Comparison of ENCODE assay signal across 12 cellular contexts in genomic region chr3:121855555-121855954, GRCh38. TPM values are rescaled to one million over a fixed set of nuclear protein-coding genes. Genes with fewer than 3 reads are reported as not detected.
DNase-seq lines count a peak whose midpoint lies in the region; ATAC-seq and TF ChIP-seq lines count a peak whose summit lies in the region.
"Had no signal": no experiment of that assay in that cellular context is flagged by ENCODE, and none has a peak within 500 bp of the region (broad histone marks: within the 10 kb centered on the region; RNA-seq: fewer than 3 reads in every experiment).

No MANE protein-coding gene starts in this region.

- H3K36me3 Mint-ChIP-seq in activated CD8-positive, alpha-beta T cell treated with anti-CD3 and anti-CD28 coated beads for 36 hours (ENCODE audit: low read depth) = peaks cover 27% of the 10 kb centered on the region
- peaks cover 23% of the 10 kb centered on the region for H3K36me3 Mint-ChIP-seq in activated CD8-positive, alpha-beta T cell treated with anti-CD3 and anti-CD28 coated beads, Interleukin-2, amount 10 ng/mL, durations not matched to agents 7 days and 5 days (ENCODE audit: low read depth)
- peaks cover 11% of the 10 kb centered on the region for H3K36me3 Mint-ChIP-seq in stimulated activated effector memory CD8-positive, alpha-beta T cell treated with anti-CD3 and anti-CD28 coated beads, Interleukin-12 subunit alpha, Interleukin-12 subunit beta, amount 100 ng/mL, for 72 hours

- H2AFZ ChIP-seq in smooth muscle cell (ENCODE audit: low read depth) = no peak overlapping the region

- no peaks in the 10 kb centered on the region for H3K4me1 ChIP-seq in smooth muscle cell (ENCODE audit: low read depth)

- TF ChIP-seq CTCF in activated CD8-positive, alpha-beta T cell treated with anti-CD3 and anti-CD28 coated beads for 36 hours (IDR thresholded peaks at IDR 0.05) = no peak
- TF ChIP-seq CTCF in smooth muscle cell (IDR thresholded peaks at IDR 0.05; ENCODE audit: borderline replicate concordance, insufficient read depth, poor library complexity, severe bottlenecking) = peak; percentile 27

- no peak overlapping the region for H3K4me3 ChIP-seq in smooth muscle cell

- H3K27ac ChIP-seq in smooth muscle cell (ENCODE audit: low read depth) = no peak overlapping the region

- no peaks in the 10 kb centered on the region for H3F3A ChIP-seq in smooth muscle cell (ENCODE audit: low read depth)

- H3K9me3 ChIP-seq in smooth muscle cell (replicated peaks; ENCODE audit: low read depth) = no peaks in the 10 kb centered on the region

- no peaks in the 10 kb centered on the region for H3K36me3 ChIP-seq in smooth muscle cell (ENCODE audit: low read depth)

- H3K9me3 Mint-ChIP-seq in activated CD8-positive, alpha-beta T cell treated with anti-CD3 and anti-CD28 coated beads for 36 hours = peaks cover 2% of the 10 kb centered on the region
- H3K9me3 Mint-ChIP-seq in activated CD8-positive, alpha-beta T cell treated with anti-CD3 and anti-CD28 coated beads, Interleukin-2, amount 10 ng/mL, durations not matched to agents 7 days and 5 days (ENCODE audit: insufficient read depth) = no peaks in the 10 kb centered on the region
- H3K9me3 Mint-ChIP-seq in stimulated activated effector memory CD8-positive, alpha-beta T cell treated with anti-CD3 and anti-CD28 coated beads, Interleukin-12 subunit alpha, Interleukin-12 subunit beta, amount 100 ng/mL, for 72 hours = no peaks in the 10 kb centered on the region

- 23% methylated on average over 5 of the region's 5 CpGs for whole genome bisulfite sequencing in smooth muscle cell (ENCODE audit: low lambda C conversion rate)

- H3K27me3 Mint-ChIP-seq in activated CD8-positive, alpha-beta T cell treated with anti-CD3 and anti-CD28 coated beads for 36 hours = no peaks in the 10 kb centered on the region
- H3K27me3 Mint-ChIP-seq in activated CD8-positive, alpha-beta T cell treated with anti-CD3 and anti-CD28 coated beads, Interleukin-2, amount 10 ng/mL, durations not matched to agents 7 days and 5 days (ENCODE audit: low read depth) = no peaks in the 10 kb centered on the region
- H3K27me3 Mint-ChIP-seq: activated CD8-positive, alpha-beta memory T cell treated with anti-CD3 and anti-CD28 coated beads, Interleukin-2, amount 10 ng/mL, durations not matched to agents 7 days and 5 days; CD4-positive, CD25-positive, alpha-beta regulatory T cell had no signal

- no peaks in the 10 kb centered on the region for H3K27me3 ChIP-seq in smooth muscle cell (ENCODE audit: low read depth)

- CTCF ChIA-PET in activated CD8-positive, alpha-beta T cell treated with anti-CD3 and anti-CD28 coated beads for 36 hours (lab: Charles Lee) = no interaction called here
- CTCF ChIA-PET in activated CD8-positive, alpha-beta T cell treated with anti-CD3 and anti-CD28 coated beads, Interleukin-2, amount 10 ng/mL, durations not matched to agents 7 days and 5 days (lab: Charles Lee) = no interaction called here

- no peaks in the 10 kb centered on the region for H4K20me1 ChIP-seq in smooth muscle cell (ENCODE audit: low read depth)

- no peak overlapping the region for H3K4me2 ChIP-seq in smooth muscle cell

- no peak overlapping the region for H3K4me3 Mint-ChIP-seq in activated CD8-positive, alpha-beta T cell treated with anti-CD3 and anti-CD28 coated beads for 36 hours
- no peak overlapping the region for H3K4me3 Mint-ChIP-seq in activated CD8-positive, alpha-beta T cell treated with anti-CD3 and anti-CD28 coated beads, Interleukin-2, amount 10 ng/mL, durations not matched to agents 7 days and 5 days
- no peak overlapping the region for H3K4me3 Mint-ChIP-seq in stimulated activated effector memory CD8-positive, alpha-beta T cell treated with anti-CD3 and anti-CD28 coated beads, Interleukin-12 subunit alpha, Interleukin-12 subunit beta, amount 100 ng/mL, for 72 hours
- H3K4me3 Mint-ChIP-seq: activated CD8-positive, alpha-beta memory T cell treated with anti-CD3 and anti-CD28 coated beads, Interleukin-2, amount 10 ng/mL, durations not matched to agents 7 days and 5 days; CD4-positive, CD25-positive, alpha-beta regulatory T cell had no signal

- H3K27ac Mint-ChIP-seq in activated CD8-positive, alpha-beta T cell treated with anti-CD3 and anti-CD28 coated beads for 36 hours = no peak overlapping the region
- no peak overlapping the region for H3K27ac Mint-ChIP-seq in activated CD8-positive, alpha-beta T cell treated with anti-CD3 and anti-CD28 coated beads, Interleukin-2, amount 10 ng/mL, durations not matched to agents 7 days and 5 days
- H3K27ac Mint-ChIP-seq in stimulated activated effector memory CD8-positive, alpha-beta T cell treated with anti-CD3 and anti-CD28 coated beads, Interleukin-12 subunit alpha, Interleukin-12 subunit beta, amount 100 ng/mL, for 72 hours = no peak overlapping the region
- H3K27ac Mint-ChIP-seq: activated CD8-positive, alpha-beta memory T cell treated with anti-CD3 and anti-CD28 coated beads, Interleukin-2, amount 10 ng/mL, durations not matched to agents 7 days and 5 days; CD4-positive, CD25-positive, alpha-beta regulatory T cell had no signal

- no peak for ATAC-seq in activated CD8-positive, alpha-beta T cell treated with anti-CD3 and anti-CD28 coated beads for 36 hours
- ATAC-seq in activated CD8-positive, alpha-beta T cell treated with anti-CD3 and anti-CD28 coated beads, Interleukin-2, amount 10 ng/mL, durations not matched to agents 7 days and 5 days = no peak
- ATAC-seq in HG02870 (IDR thresholded peaks at IDR 0.05; ENCODE audit: unreplicated experiment) (no peak), HG02610 (IDR thresholded peaks at IDR 0.05; ENCODE audit: unreplicated experiment) (no peak)
- ATAC-seq in stimulated activated effector memory CD8-positive, alpha-beta T cell treated with anti-CD3 and anti-CD28 coated beads, Interleukin-12 subunit alpha, Interleukin-12 subunit beta, amount 100 ng/mL, for 72 hours = no peak
- ATAC-seq: activated CD8-positive, alpha-beta memory T cell treated with anti-CD3 and anti-CD28 coated beads, Interleukin-2, amount 10 ng/mL, durations not matched to agents 7 days and 5 days had no signal

- intact Hi-C loops in activated CD8-positive, alpha-beta T cell treated with anti-CD3 and anti-CD28 coated beads for 36 hours (cut with micrococcal nuclease) = no loop called here

- H3K9ac ChIP-seq in smooth muscle cell (ENCODE audit: low read depth) = no peak overlapping the region

- H3K79me2 ChIP-seq in smooth muscle cell (ENCODE audit: low read depth) = no peaks in the 10 kb centered on the region

- no peaks in the 10 kb centered on the region for H3K4me1 Mint-ChIP-seq in activated CD8-positive, alpha-beta T cell treated with anti-CD3 and anti-CD28 coated beads for 36 hours (ENCODE audit: low read depth)
- no peaks in the 10 kb centered on the region for H3K4me1 Mint-ChIP-seq in activated CD8-positive, alpha-beta T cell treated with anti-CD3 and anti-CD28 coated beads, Interleukin-2, amount 10 ng/mL, durations not matched to agents 7 days and 5 days (ENCODE audit: low read depth)
- no peaks in the 10 kb centered on the region for H3K4me1 Mint-ChIP-seq in stimulated activated effector memory CD8-positive, alpha-beta T cell treated with anti-CD3 and anti-CD28 coated beads, Interleukin-12 subunit alpha, Interleukin-12 subunit beta, amount 100 ng/mL, for 72 hours
- H3K4me1 Mint-ChIP-seq: activated CD8-positive, alpha-beta memory T cell treated with anti-CD3 and anti-CD28 coated beads, Interleukin-2, amount 10 ng/mL, durations not matched to agents 7 days and 5 days; CD4-positive, CD25-positive, alpha-beta regulatory T cell had no signal

- POLR2A ChIA-PET in activated CD8-positive, alpha-beta T cell treated with anti-CD3 and anti-CD28 coated beads for 36 hours (lab: Charles Lee) = no interaction called here
- POLR2A ChIA-PET in activated CD8-positive, alpha-beta T cell treated with anti-CD3 and anti-CD28 coated beads, Interleukin-2, amount 10 ng/mL, durations not matched to agents 7 days and 5 days (lab: Charles Lee) = no interaction called here

- peak; percentile 3 for DNase-seq in activated CD8-positive, alpha-beta T cell treated with anti-CD3 and anti-CD28 coated beads for 36 hours
- no peak for DNase-seq in activated CD8-positive, alpha-beta T cell treated with anti-CD3 and anti-CD28 coated beads, Interleukin-2, amount 10 ng/mL, durations not matched to agents 7 days and 5 days
- DNase-seq in NCI-H748 (lab: John Stamatoyannopoulos, UW; ENCODE audit: unreplicated experiment) (peak; percentile 18), dermis blood vessel endothelial cell (peak; percentile 24), smooth muscle cell (lab: John Stamatoyannopoulos, UW; ENCODE audit: unreplicated experiment) (no peak)
- DNase-seq in stimulated activated effector memory CD8-positive, alpha-beta T cell treated with anti-CD3 and anti-CD28 coated beads, Interleukin-12 subunit alpha, Interleukin-12 subunit beta, amount 100 ng/mL, for 72 hours (ENCODE audit: low spot score in 2 of 2) = no peak
- DNase-seq: activated CD8-positive, alpha-beta memory T cell treated with anti-CD3 and anti-CD28 coated beads, Interleukin-2, amount 10 ng/mL, durations not matched to agents 7 days and 5 days; midbrain; stimulated activated CD4-positive, alpha-beta T cell treated with anti-CD3 and anti-CD28 coated beads, Interleukin-4, amount 100 ng/mL, for 24 hours had no signal

RNA-seq across cellular contexts. Expression of gene EAF2, which starts 20.5 kb away (rescaled TPM):
- 10 to 100 TPM; 13.4 to 14.4 TPM for total RNA-seq in activated CD8-positive, alpha-beta T cell treated with anti-CD3 and anti-CD28 coated beads for 36 hours
- total RNA-seq in activated CD8-positive, alpha-beta T cell treated with anti-CD3 and anti-CD28 coated beads, Interleukin-2, amount 10 ng/mL, durations not matched to agents 7 days and 5 days = 10 to 100 TPM; 12.8 to 13.1 TPM
- 0.93 and 1.5 TPM in 2 replicates for total RNA-seq in dermis blood vessel endothelial cell
- 4.1 and 7.3 TPM in 2 replicates for total RNA-seq in smooth muscle cell
- polyA plus RNA-seq in smooth muscle cell = 5.1 and 6.5 TPM in 2 replicates

RNA-seq across cellular contexts. Expression of gene IQCB1, which starts 20.7 kb away (rescaled TPM):
- total RNA-seq in activated CD8-positive, alpha-beta T cell treated with anti-CD3 and anti-CD28 coated beads for 36 hours = 10 to 100 TPM; 45.4 to 51.6 TPM
- 10 to 100 TPM; 35.8 to 40.2 TPM for total RNA-seq in activated CD8-positive, alpha-beta T cell treated with anti-CD3 and anti-CD28 coated beads, Interleukin-2, amount 10 ng/mL, durations not matched to agents 7 days and 5 days
- 10.6 and 15.5 TPM in 2 replicates for total RNA-seq in dermis blood vessel endothelial cell
- total RNA-seq in smooth muscle cell = 19.2 and 22.3 TPM in 2 replicates
- polyA plus RNA-seq in smooth muscle cell = 14.2 and 20.1 TPM in 2 replicates

RNA-seq across cellular contexts. Expression of gene SLC15A2, which starts 38.6 kb away (rescaled TPM):
- 1 to 10 TPM; 1.7 TPM for total RNA-seq in activated CD8-positive, alpha-beta T cell treated with anti-CD3 and anti-CD28 coated beads for 36 hours
- total RNA-seq in activated CD8-positive, alpha-beta T cell treated with anti-CD3 and anti-CD28 coated beads, Interleukin-2, amount 10 ng/mL, durations not matched to agents 7 days and 5 days = 1 to 10 TPM; 1.9 to 3.9 TPM
- total RNA-seq in dermis blood vessel endothelial cell = 0.33 and 0.34 TPM in 2 replicates
- 0.36 and 1.5 TPM in 2 replicates for total RNA-seq in smooth muscle cell
- polyA plus RNA-seq in smooth muscle cell = 0.07 and 0.35 TPM in 2 replicates

Comparison
In these comparisons a context has a peak if more than half of its experiments do, and no peak if none do; other contexts are left out.
1. DNase-seq: peak in activated CD8-positive, alpha-beta T cell treated with anti-CD3 and anti-CD28 coated beads for 36 hours (single experiment), NCI-H748 (single experiment) and dermis blood vessel endothelial cell (single experiment); none in activated CD8-positive, alpha-beta T cell treated with anti-CD3 and anti-CD28 coated beads, Interleukin-2, amount 10 ng/mL, durations not matched to agents 7 days and 5 days (single experiment), smooth muscle cell (single experiment) and stimulated activated effector memory CD8-positive, alpha-beta T cell treated with anti-CD3 and anti-CD28 coated beads, Interleukin-12 subunit alpha, Interleukin-12 subunit beta, amount 100 ng/mL, for 72 hours (0 of 2).